27 cellular contexts compared by ENCODE assay signal in the genomic region with DNA sequence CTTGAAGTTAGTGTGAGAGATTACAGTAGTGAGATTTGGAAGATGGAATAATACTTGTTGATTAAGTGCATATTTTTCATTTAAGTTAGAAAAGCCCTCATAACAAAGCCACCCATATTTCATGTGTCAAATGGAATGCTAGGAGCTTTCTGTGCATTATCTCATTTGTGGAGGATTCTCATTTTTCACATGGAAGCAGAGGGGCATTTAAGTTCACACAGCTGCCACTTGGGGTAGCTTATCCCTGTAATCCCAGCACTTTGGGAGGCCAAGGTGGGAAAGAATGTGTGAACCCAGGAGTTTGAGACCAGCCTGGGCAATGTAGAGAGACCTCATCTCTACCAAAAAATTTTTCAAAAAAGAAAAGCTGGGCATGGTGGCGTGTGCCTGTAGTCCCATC. TPM values are rescaled to one million over a fixed set of nuclear protein-coding genes. Genes with fewer than 3 reads are reported as not detected.
DNase-seq lines count a peak whose midpoint lies in the region; ATAC-seq and TF ChIP-seq lines count a peak whose summit lies in the region.
"Had no signal": no experiment of that assay in that cellular context is flagged by ENCODE, and none has a peak within 500 bp of the region (broad histone marks: within the 10 kb centered on the region; RNA-seq: fewer than 3 reads in every experiment).

No MANE protein-coding gene starts in this region.

- CTCF ChIA-PET in activated CD4-positive, alpha-beta T cell treated with anti-CD3 and anti-CD28 coated beads for 36 hours (lab: Charles Lee): interaction anchor here (1.1 to 3.0 kb wide), 6 partner anchors 11 to 127 kb away, joined by 3 to 17 read pairs (median 6); no protein-coding TSS in a partner anchor
- CTCF ChIA-PET in CD4-positive, alpha-beta T cell (lab: Charles Lee): interaction anchor here (1.1 to 1.8 kb wide), 2 partner anchors 14 to 101 kb away, joined by 3 to 6 read pairs; no protein-coding TSS in a partner anchor
- CTCF ChIA-PET in naive thymus-derived CD4-positive, alpha-beta T cell (lab: Charles Lee): interaction anchor here (1.1 to 3.6 kb wide), 2 partner anchors 11 to 14 kb away, joined by 3 to 18 read pairs; no protein-coding TSS in a partner anchor

- no peaks in the 10 kb centered on the region for H3K27me3 Mint-ChIP-seq in activated CD4-positive, alpha-beta T cell treated with anti-CD3 and anti-CD28 coated beads for 36 hours
- H3K27me3 Mint-ChIP-seq in CD4-positive, alpha-beta T cell: no peaks in the 10 kb centered on the region
- H3K27me3 Mint-ChIP-seq in activated T-helper 2 cell treated with anti-CD3 and anti-CD28 coated beads, Interferon-gamma antibody, Interleukin-2, Interleukin-4, amounts not matched to agents 10 μg/mL and 5 μg/mL and 100 μg/mL, durations not matched to agents 14 hours and 24 hours and 36 hours (ENCODE audit: low read depth): no peaks in the 10 kb centered on the region
- H3K27me3 Mint-ChIP-seq in naive thymus-derived CD4-positive, alpha-beta T cell: no peaks in the 10 kb centered on the region
- H3K27me3 Mint-ChIP-seq: brain had no signal

- H3K4me3 ChIP-seq in naive thymus-derived CD4-positive, alpha-beta T cell (ENCODE audit: low read length): no peak overlapping the region
- H3K4me3 ChIP-seq: left lung had no signal

- POLR2A ChIA-PET in activated CD4-positive, alpha-beta T cell treated with anti-CD3 and anti-CD28 coated beads for 36 hours (lab: Charles Lee): no interaction called here
- POLR2A ChIA-PET in CD4-positive, alpha-beta T cell (lab: Charles Lee): no interaction called here
- POLR2A ChIA-PET in naive thymus-derived CD4-positive, alpha-beta T cell (lab: Charles Lee): interaction anchor here (1.3 to 2.6 kb wide), 3 partner anchors 7 to 32 kb away, joined by 3 to 19 read pairs (median 3); no protein-coding TSS in a partner anchor

- H3K9me3 Mint-ChIP-seq in activated CD4-positive, alpha-beta T cell treated with anti-CD3 and anti-CD28 coated beads for 36 hours (ENCODE audit: low read depth): no peaks in the 10 kb centered on the region
- no peaks in the 10 kb centered on the region for H3K9me3 Mint-ChIP-seq in CD4-positive, alpha-beta T cell
- no peaks in the 10 kb centered on the region for H3K9me3 Mint-ChIP-seq in activated T-helper 2 cell treated with anti-CD3 and anti-CD28 coated beads, Interferon-gamma antibody, Interleukin-2, Interleukin-4, amounts not matched to agents 10 μg/mL and 5 μg/mL and 100 μg/mL, durations not matched to agents 14 hours and 24 hours and 36 hours
- H3K9me3 Mint-ChIP-seq in naive thymus-derived CD4-positive, alpha-beta T cell: peaks cover 0 to 2% (median 0%) of the 10 kb centered on the region in 11 donors
- H3K9me3 Mint-ChIP-seq: brain, mesothelial cell of epicardium, natural killer cell had no signal

- intact Hi-C loops in activated CD4-positive, alpha-beta T cell treated with anti-CD3 and anti-CD28 coated beads for 36 hours (cut with DNase I, micrococcal nuclease): no loop called here
- intact Hi-C loops in CD4-positive, alpha-beta T cell (cut with DNase I, micrococcal nuclease): no loop called here
- intact Hi-C loops in activated T-helper 2 cell treated with anti-CD3 and anti-CD28 coated beads, Interferon-gamma antibody, Interleukin-2, Interleukin-4, amounts not matched to agents 10 μg/mL and 5 μg/mL and 100 μg/mL, durations not matched to agents 14 hours and 24 hours and 36 hours (cut with micrococcal nuclease): no loop called here
- intact Hi-C loops in naive thymus-derived CD4-positive, alpha-beta T cell (cut with micrococcal nuclease): no loop called here

- H3K36me3 Mint-ChIP-seq in activated CD4-positive, alpha-beta T cell treated with anti-CD3 and anti-CD28 coated beads for 36 hours (ENCODE audit: low read depth): peaks cover 18% of the 10 kb centered on the region
- H3K36me3 Mint-ChIP-seq in CD4-positive, alpha-beta T cell (ENCODE audit: low read depth): peaks cover 5% of the 10 kb centered on the region
- peaks cover 10% of the 10 kb centered on the region for H3K36me3 Mint-ChIP-seq in activated T-helper 2 cell treated with anti-CD3 and anti-CD28 coated beads, Interferon-gamma antibody, Interleukin-2, Interleukin-4, amounts not matched to agents 10 μg/mL and 5 μg/mL and 100 μg/mL, durations not matched to agents 14 hours and 24 hours and 36 hours (ENCODE audit: low read depth)
- peaks cover 0 to 8% (median 0%) of the 10 kb centered on the region in 5 donors for H3K36me3 Mint-ChIP-seq in naive thymus-derived CD4-positive, alpha-beta T cell
- H3K36me3 Mint-ChIP-seq: natural killer cell had no signal

- H3K4me1 ChIP-seq in naive thymus-derived CD4-positive, alpha-beta T cell (ENCODE audit: control insufficient read depth in 2 of 2, insufficient read depth in 2 of 2, low read length in 2 of 2): peaks cover under 1 to 34% of the 10 kb centered on the region in 2 donors

- TF ChIP-seq CTCF in CD4-positive, alpha-beta T cell (IDR thresholded peaks at IDR 0.05): no peak

- H3K4me1 Mint-ChIP-seq in activated CD4-positive, alpha-beta T cell treated with anti-CD3 and anti-CD28 coated beads for 36 hours: peaks cover 84% of the 10 kb centered on the region
- H3K4me1 Mint-ChIP-seq in CD4-positive, alpha-beta T cell (ENCODE audit: low read depth): peaks cover 84% of the 10 kb centered on the region
- peaks cover 68% of the 10 kb centered on the region for H3K4me1 Mint-ChIP-seq in activated T-helper 2 cell treated with anti-CD3 and anti-CD28 coated beads, Interferon-gamma antibody, Interleukin-2, Interleukin-4, amounts not matched to agents 10 μg/mL and 5 μg/mL and 100 μg/mL, durations not matched to agents 14 hours and 24 hours and 36 hours (ENCODE audit: low read depth)
- peaks cover 55 to 99% (median 88%) of the 10 kb centered on the region in 7 donors for H3K4me1 Mint-ChIP-seq in naive thymus-derived CD4-positive, alpha-beta T cell

- peak overlapping the region; percentile 43 for H3K27ac Mint-ChIP-seq in activated CD4-positive, alpha-beta T cell treated with anti-CD3 and anti-CD28 coated beads for 36 hours
- H3K27ac Mint-ChIP-seq in CD4-positive, alpha-beta T cell: peak overlapping the region; percentile 58
- peak overlapping the region; percentile 39 for H3K27ac Mint-ChIP-seq in activated T-helper 2 cell treated with anti-CD3 and anti-CD28 coated beads, Interferon-gamma antibody, Interleukin-2, Interleukin-4, amounts not matched to agents 10 μg/mL and 5 μg/mL and 100 μg/mL, durations not matched to agents 14 hours and 24 hours and 36 hours
- H3K27ac Mint-ChIP-seq in naive thymus-derived CD4-positive, alpha-beta T cell: peak overlapping the region in 8 of 9 donors; percentile 48 to 96 (median 68)

- H3K36me3 ChIP-seq in naive thymus-derived CD4-positive, alpha-beta T cell (ENCODE audit: control insufficient read depth in 2 of 3, insufficient read depth in 3 of 3, low read length in 3 of 3): no peaks in the 10 kb centered on the region
- H3K36me3 ChIP-seq: left lung had no signal

- H3K27ac ChIP-seq in CD4-positive, alpha-beta T cell (ENCODE audit: low read depth, low read length): no peak overlapping the region
- H3K27ac ChIP-seq in naive thymus-derived CD4-positive, alpha-beta T cell (ENCODE audit: low read depth, low read length): no peak overlapping the region
- H3K27ac ChIP-seq: 22Rv1, left lung had no signal

- no peak for ATAC-seq in activated CD4-positive, alpha-beta T cell treated with anti-CD3 and anti-CD28 coated beads for 36 hours
- ATAC-seq in CD4-positive, alpha-beta T cell (ENCODE audit: poor library complexity): no peak
- no peak for ATAC-seq in naive thymus-derived CD4-positive, alpha-beta T cell
- no peak for ATAC-seq in HG03460 (IDR thresholded peaks at IDR 0.05; ENCODE audit: unreplicated experiment)
- ATAC-seq: HCT116, natural killer cell had no signal

- DNase-seq in activated CD4-positive, alpha-beta T cell treated with anti-CD3 and anti-CD28 coated beads for 36 hours: no peak
- no peak for DNase-seq in activated CD4-positive, alpha-beta T cell treated with anti-CD3 and anti-CD28 coated beads for 48 hours
- no peak for DNase-seq in CD4-positive, alpha-beta T cell
- DNase-seq in activated T-helper 2 cell treated with anti-CD3 and anti-CD28 coated beads, Interferon-gamma antibody, Interleukin-2, Interleukin-4, amounts not matched to agents 10 μg/mL and 5 μg/mL and 100 μg/mL, durations not matched to agents 14 hours and 24 hours and 36 hours (ENCODE audit: low spot score): no peak
- no peak for DNase-seq in naive thymus-derived CD4-positive, alpha-beta T cell
- DNase-seq in SKM-1 (lab: John Stamatoyannopoulos, UW; ENCODE audit: unreplicated experiment) (no peak), NOMO-1 treated with DMSO at 0.1 percent for 48 hours (lab: John Stamatoyannopoulos, UW; ENCODE audit: unreplicated experiment) (no peak)
- DNase-seq: activated CD4-positive, CD25-positive, alpha-beta regulatory T cell treated with anti-CD3 and anti-CD28 coated beads, Interleukin-2, amount 50 U/mL, for 72 hours; effector CD4-positive, alpha-beta T cell; erythroblast; hippocampal formation; IMR-90; left lung; natural killer cell; NCI-H1092; NCI-H187; NCI-H2227 treated with DMSO at 0.1 percent for 48 hours; NCI-H69; OCI-M1; SHP77; stimulated activated CD4-positive, alpha-beta T cell treated with anti-CD3 and anti-CD28 coated beads, Interleukin-4, amount 100 ng/mL, for 24 hours; stimulated activated naive CD4-positive, alpha-beta T cell treated with Interleukin-2 at 50 U/mL for 16 hours had no signal

- no peak overlapping the region for H3K4me3 Mint-ChIP-seq in activated CD4-positive, alpha-beta T cell treated with anti-CD3 and anti-CD28 coated beads for 36 hours
- no peak overlapping the region for H3K4me3 Mint-ChIP-seq in CD4-positive, alpha-beta T cell
- H3K4me3 Mint-ChIP-seq in activated T-helper 2 cell treated with anti-CD3 and anti-CD28 coated beads, Interferon-gamma antibody, Interleukin-2, Interleukin-4, amounts not matched to agents 10 μg/mL and 5 μg/mL and 100 μg/mL, durations not matched to agents 14 hours and 24 hours and 36 hours (ENCODE audit: low read depth): no peak overlapping the region
- peak overlapping the region in 1 of 10 donors; percentile 8 for H3K4me3 Mint-ChIP-seq in naive thymus-derived CD4-positive, alpha-beta T cell
- H3K4me3 Mint-ChIP-seq: brain, mesothelial cell of epicardium, natural killer cell had no signal

- no peaks in the 10 kb centered on the region for H3K9me3 ChIP-seq in CD4-positive, alpha-beta T cell (ENCODE audit: control insufficient read depth, low read length)
- no peaks in the 10 kb centered on the region for H3K9me3 ChIP-seq in naive thymus-derived CD4-positive, alpha-beta T cell (ENCODE audit: control insufficient read depth in 2 of 3, low read length in 3 of 3)
- H3K9me3 ChIP-seq: left lung had no signal

- no peaks in the 10 kb centered on the region for H3K27me3 ChIP-seq in CD4-positive, alpha-beta T cell (ENCODE audit: control insufficient read depth, insufficient read depth, low read length)
- H3K27me3 ChIP-seq in naive thymus-derived CD4-positive, alpha-beta T cell (ENCODE audit: control insufficient read depth in 2 of 2, insufficient read depth in 2 of 2, low read length in 2 of 2): no peaks in the 10 kb centered on the region
- H3K27me3 ChIP-seq: left lung had no signal

RNA-seq across cellular contexts. Expression of a gene that starts 55.2 kb away (rescaled TPM):
- total RNA-seq in activated CD4-positive, alpha-beta T cell treated with anti-CD3 and anti-CD28 coated beads for 36 hours: 100 to 1,000 TPM; 297 to 534 TPM
- total RNA-seq in CD4-positive, alpha-beta T cell: 100 to 1,000 TPM; 113 to 121 TPM
- total RNA-seq in activated T-helper 2 cell treated with anti-CD3 and anti-CD28 coated beads, Interferon-gamma antibody, Interleukin-2, Interleukin-4, amounts not matched to agents 10 μg/mL and 5 μg/mL and 100 μg/mL, durations not matched to agents 14 hours and 24 hours and 36 hours: 320 and 322 TPM in 2 replicates
- 100 to 1,000 TPM; 124 to 249 (median 172) TPM for total RNA-seq in naive thymus-derived CD4-positive, alpha-beta T cell
- 100 to 1,000 TPM; 176 to 190 TPM for polyA plus RNA-seq in naive thymus-derived CD4-positive, alpha-beta T cell
